In genomic region chrY:22824421-22824820, GRCh38 we compare ENCODE assay signal across 7 cellular contexts.
DNase-seq lines count a peak whose midpoint lies in the region; ATAC-seq, FAIRE-seq and TF ChIP-seq lines count a peak whose summit lies in the region.
"Not testable (repeated sequence)": the region's sequence is repeated elsewhere in the genome, so short reads cannot be mapped to it uniquely, and the experiment has no call there.

No MANE protein-coding gene starts in this region.

- TF ChIP-seq EP300 in A549 (IDR thresholded peaks at IDR 0.05): not testable (repeated sequence)

- ATAC-seq in A549 (peak; percentile 69 to 81; a peak in 5 of 6 replicates), RWPE2 (ENCODE audit: low read depth) (peak; percentile 57), Right ventricle myocardium inferior (peak; percentile 48), Right ventricle myocardium superior (ENCODE audit: poor library complexity) (peak; percentile 54), left ventricle myocardium superior (peak; percentile 59), left lobe of liver (peak; percentile 76), gastrocnemius medialis (peak; percentile 92 to 94)

- POLR2A ChIA-PET in A549 (lab: Yijun Ruan, JAX): not testable (repeated sequence)

- H3K36me3 ChIP-seq in RWPE2 (ENCODE audit: low read depth); gastrocnemius medialis: not testable (repeated sequence)

- H3K9me3 ChIP-seq in A549; RWPE2 (ENCODE audit: severe bottlenecking); gastrocnemius medialis: not testable (repeated sequence)

- CTCF ChIA-PET in A549 (lab: Yijun Ruan, JAX): not testable (repeated sequence)

- not testable (repeated sequence) for H3K4me3 ChIP-seq in A549; RWPE2 (ENCODE audit: severe bottlenecking); gastrocnemius medialis

- not testable (repeated sequence) for H3K27me3 ChIP-seq in RWPE2 (ENCODE audit: insufficient read depth, poor library complexity, severe bottlenecking); gastrocnemius medialis

- not testable (repeated sequence) for DNase-seq in A549 (ENCODE audit: low read depth in 1 of 2, low spot score in 1 of 2); RWPE2 (ENCODE audit: low spot score); Right ventricle myocardium inferior (ENCODE audit: missing footprints); Right ventricle myocardium superior; left ventricle myocardium superior; left lobe of liver (ENCODE audit: low spot score); gastrocnemius medialis

- in situ Hi-C loops in gastrocnemius medialis (cut with MboI; ENCODE audit: low sequenced_read_pairs in 4 of 4): not testable (repeated sequence)

- not testable (repeated sequence) for H3K27ac ChIP-seq in A549; RWPE2 (ENCODE audit: poor library complexity, severe bottlenecking); gastrocnemius medialis

- TF ChIP-seq CTCF in A549 (IDR thresholded peaks at IDR 0.05); RWPE2 (IDR thresholded peaks at IDR 0.05; ENCODE audit: poor library complexity, severe bottlenecking); gastrocnemius medialis (IDR thresholded peaks at IDR 0.05 in 4 of 5, conservative IDR thresholded peaks at IDR 0.05 in 1 of 5): not testable (repeated sequence)

- H3K4me2 ChIP-seq in A549: not testable (repeated sequence)

- intact Hi-C loops in Right ventricle myocardium inferior (cut with DNase I); Right ventricle myocardium superior (cut with DNase I); left ventricle myocardium superior (cut with micrococcal nuclease); gastrocnemius medialis (cut with DNase I; ENCODE audit: low total_unique reads): not testable (repeated sequence)

- TF ChIP-seq POLR2A in A549 (IDR thresholded peaks at IDR 0.05; ENCODE audit: low read length); gastrocnemius medialis (IDR thresholded peaks at IDR 0.05): not testable (repeated sequence)

- 0% methylated on average over 1 of the region's 6 CpGs for WGBS in A549 (ENCODE audit: missing lambda C conversion rate)

- not testable (repeated sequence) for H3K4me1 ChIP-seq in A549; RWPE2 (ENCODE audit: insufficient read depth, poor library complexity, severe bottlenecking); gastrocnemius medialis

- not testable (repeated sequence) for FAIRE-seq in A549 (lab: Jason Lieb, UNC)

- TF ChIP-seq RAD21 in A549 (conservative IDR thresholded peaks at IDR 0.05 in 1 of 2, IDR thresholded peaks at IDR 0.05 in 1 of 2): not testable (repeated sequence)
